Comparison of ENCODE assay signal across 26 cellular contexts in genomic region chr22:37281195-37281594, GRCh38. TPM values are rescaled to one million over a fixed set of nuclear protein-coding genes. Genes with fewer than 3 reads are reported as not detected.
DNase-seq lines count a peak whose midpoint lies in the region; ATAC-seq, FAIRE-seq and TF ChIP-seq lines count a peak whose summit lies in the region.
"Had no signal": no experiment of that assay in that cellular context is flagged by ENCODE, and none has a peak within 500 bp of the region (broad histone marks: within the 10 kb centered on the region; RNA-seq: fewer than 3 reads in every experiment).

No MANE protein-coding gene starts in this region.

- no peaks in the 10 kb centered on the region for H3K27me3 ChIP-seq in CD8-positive, alpha-beta T cell (ENCODE audit: insufficient read depth, low read length)
- no peaks in the 10 kb centered on the region for H3K27me3 ChIP-seq in GM12878 (replicated peaks in 1 of 2; ENCODE audit: control insufficient read depth in 2 of 2, insufficient read depth in 2 of 2, low read length in 1 of 2)
- H3K27me3 ChIP-seq: ovary, testis, uterus had no signal

- TF ChIP-seq POLR2A in GM12878 (IDR thresholded peaks at IDR 0.05; ENCODE audit: low read depth, low read length) = no peak

- CTCF ChIA-PET in activated CD8-positive, alpha-beta T cell treated with anti-CD3 and anti-CD28 coated beads, Interleukin-2, amount 10 ng/mL, durations not matched to agents 7 days and 5 days (lab: Charles Lee) = interaction anchor here (0.9 to 5.2 kb wide), 6 partner anchors 13 to 177 kb away, joined by 3 to 29 read pairs (median 8); no protein-coding TSS in a partner anchor
- CTCF ChIA-PET in activated CD8-positive, alpha-beta T cell treated with anti-CD3 and anti-CD28 coated beads for 36 hours (lab: Charles Lee) = interaction anchor here (0.7 to 6.2 kb wide), 9 partner anchors 9 to 311 kb away, joined by 3 to 39 read pairs (median 5); no protein-coding TSS in a partner anchor
- CTCF ChIA-PET in CD8-positive, alpha-beta T cell (lab: Charles Lee) = interaction anchor here (0.7 to 4.2 kb wide), 12 partner anchors 10 to 286 kb away, joined by 3 to 23 read pairs (median 4); no protein-coding TSS in a partner anchor
- CTCF ChIA-PET in GM12878 (lab: Yijun Ruan, JAX) = interaction anchor here (1.4 to 11.1 kb wide), 6 partner anchors 11 to 36 kb away, joined by 4 to 124 read pairs (median 8); no protein-coding TSS in a partner anchor

- H3K27ac Mint-ChIP-seq in activated CD8-positive, alpha-beta T cell treated with anti-CD3 and anti-CD28 coated beads, Interleukin-2, amount 10 ng/mL, durations not matched to agents 7 days and 5 days = peak overlapping the region; percentile 98
- no peak overlapping the region for H3K27ac Mint-ChIP-seq in activated CD8-positive, alpha-beta T cell treated with anti-CD3 and anti-CD28 coated beads for 36 hours
- H3K27ac Mint-ChIP-seq in CD8-positive, alpha-beta T cell = no peak overlapping the region
- H3K27ac Mint-ChIP-seq in natural killer cell treated with Interleukin-12 subunit alpha and Interleukin-12 subunit beta and Interleukin-15 and Interleukin-18, amount 100 ng/mL, for 72 hours = peak overlapping the region; percentile 98 to 99

- TF ChIP-seq EP300 in GM12878 (IDR thresholded peaks at IDR 0.05; ENCODE audit: borderline replicate concordance in 1 of 2, control insufficient read depth in 1 of 2, low read depth in 2 of 2, low read length in 2 of 2) = no peak

- peaks cover 36% of the 10 kb centered on the region for H3K36me3 Mint-ChIP-seq in activated CD8-positive, alpha-beta T cell treated with anti-CD3 and anti-CD28 coated beads, Interleukin-2, amount 10 ng/mL, durations not matched to agents 7 days and 5 days (ENCODE audit: low read depth)
- peaks cover 2% of the 10 kb centered on the region for H3K36me3 Mint-ChIP-seq in activated CD8-positive, alpha-beta T cell treated with anti-CD3 and anti-CD28 coated beads for 36 hours (ENCODE audit: low read depth)
- H3K36me3 Mint-ChIP-seq in CD8-positive, alpha-beta T cell = peaks cover 30% of the 10 kb centered on the region
- no peaks in the 10 kb centered on the region for H3K36me3 Mint-ChIP-seq in natural killer cell treated with Interleukin-12 subunit alpha and Interleukin-12 subunit beta and Interleukin-15 and Interleukin-18, amount 100 ng/mL, for 72 hours

- RAD21 ChIA-PET in GM12878 (lab: Charles Lee; ENCODE audit: unreplicated experiment) = interaction anchor here (2.5 to 3.6 kb wide), 4 partner anchors 9 to 39 kb away, joined by 9 to 14 read pairs (median 12); no protein-coding TSS in a partner anchor

- H3K4me1 ChIP-seq in CD8-positive, alpha-beta T cell (ENCODE audit: insufficient read depth, low read length) = peaks cover 34% of the 10 kb centered on the region
- H3K4me1 ChIP-seq in GM12878 (ENCODE audit: control insufficient read depth, insufficient read depth, low read length) = peaks cover 30% of the 10 kb centered on the region
- H3K4me1 ChIP-seq: testis had no signal

- H3K4me2 ChIP-seq in GM12878 (ENCODE audit: control insufficient read depth, insufficient read depth) = no peak overlapping the region
- H3K4me2 ChIP-seq: smooth muscle cell had no signal

- peaks cover 7% of the 10 kb centered on the region for H3K27me3 Mint-ChIP-seq in activated CD8-positive, alpha-beta T cell treated with anti-CD3 and anti-CD28 coated beads, Interleukin-2, amount 10 ng/mL, durations not matched to agents 7 days and 5 days (ENCODE audit: low read depth)
- H3K27me3 Mint-ChIP-seq in activated CD8-positive, alpha-beta T cell treated with anti-CD3 and anti-CD28 coated beads for 36 hours = no peaks in the 10 kb centered on the region
- H3K27me3 Mint-ChIP-seq in CD8-positive, alpha-beta T cell (ENCODE audit: low read depth) = no peaks in the 10 kb centered on the region
- no peaks in the 10 kb centered on the region for H3K27me3 Mint-ChIP-seq in natural killer cell treated with Interleukin-12 subunit alpha and Interleukin-12 subunit beta and Interleukin-15 and Interleukin-18, amount 100 ng/mL, for 72 hours

- POLR2A ChIA-PET in activated CD8-positive, alpha-beta T cell treated with anti-CD3 and anti-CD28 coated beads, Interleukin-2, amount 10 ng/mL, durations not matched to agents 7 days and 5 days (lab: Charles Lee) = interaction anchor here (1.0 to 2.9 kb wide), 5 partner anchors 10 to 38 kb away, joined by 3 to 14 read pairs (median 8); no protein-coding TSS in a partner anchor
- POLR2A ChIA-PET in activated CD8-positive, alpha-beta T cell treated with anti-CD3 and anti-CD28 coated beads for 36 hours (lab: Charles Lee) = interaction anchor here (1.0 to 1.7 kb wide), 4 partner anchors 12 to 33 kb away, joined by 3 to 7 read pairs (median 5); no protein-coding TSS in a partner anchor
- POLR2A ChIA-PET in CD8-positive, alpha-beta T cell (lab: Charles Lee) = interaction anchor here (0.8 to 2.9 kb wide), 4 partner anchors 14 to 62 kb away, joined by 3 to 14 read pairs (median 8); no protein-coding TSS in a partner anchor
- POLR2A ChIA-PET in GM12878 (lab: Charles Lee) = interaction anchor here (1.3 kb wide), 2 partner anchors 13 to 17 kb away, joined by 3 to 6 read pairs; no protein-coding TSS in a partner anchor

- peak; percentile 7 for FAIRE-seq in GM12878 (lab: Jason Lieb, UNC)

- DNase-seq in activated CD8-positive, alpha-beta T cell treated with anti-CD3 and anti-CD28 coated beads, Interleukin-2, amount 10 ng/mL, durations not matched to agents 7 days and 5 days = no peak
- no peak for DNase-seq in activated CD8-positive, alpha-beta T cell treated with anti-CD3 and anti-CD28 coated beads for 36 hours
- no peak for DNase-seq in CD8-positive, alpha-beta T cell
- DNase-seq in GM12878 (ENCODE audit: low read depth, low spot score) = no peak
- no peak for DNase-seq in natural killer cell treated with Interleukin-12 subunit alpha and Interleukin-12 subunit beta and Interleukin-15 and Interleukin-18, amount 100 ng/mL, for 72 hours (ENCODE audit: low spot score)
- DNase-seq in MV-4-11 (lab: John Stamatoyannopoulos, UW) = no peak
- DNase-seq: activated CD4-positive, alpha-beta memory T cell treated with anti-CD3 and anti-CD28 coated beads, Interleukin-2, amount 10 ng/mL, durations not matched to agents 7 days and 5 days; activated naive CD4-positive, alpha-beta T cell treated with anti-CD3 and anti-CD28 coated beads, Interleukin-2, amount 50 U/mL, for 16 hours; DMS 273 treated with DMSO at 0.1 percent for 48 hours; erythroblast; foreskin fibroblast; left colon; NCI-H1417; NCI-H2081 treated with DMSO at 0.1 percent for 48 hours; NCI-H774; ovary; retina; T1000; testis; uterus had no signal

- peaks cover 65% of the 10 kb centered on the region for H3K4me1 Mint-ChIP-seq in activated CD8-positive, alpha-beta T cell treated with anti-CD3 and anti-CD28 coated beads, Interleukin-2, amount 10 ng/mL, durations not matched to agents 7 days and 5 days (ENCODE audit: low read depth)
- peaks cover 54% of the 10 kb centered on the region for H3K4me1 Mint-ChIP-seq in activated CD8-positive, alpha-beta T cell treated with anti-CD3 and anti-CD28 coated beads for 36 hours (ENCODE audit: low read depth)
- H3K4me1 Mint-ChIP-seq in CD8-positive, alpha-beta T cell (ENCODE audit: low read depth) = peaks cover 49% of the 10 kb centered on the region
- peaks cover 73 to 75% of the 10 kb centered on the region in 2 donors for H3K4me1 Mint-ChIP-seq in natural killer cell treated with Interleukin-12 subunit alpha and Interleukin-12 subunit beta and Interleukin-15 and Interleukin-18, amount 100 ng/mL, for 72 hours (ENCODE audit: low read depth in 2 of 2)

- no peak overlapping the region for H3K9ac ChIP-seq in GM12878 (ENCODE audit: control insufficient read depth, insufficient read depth, low read length)

- WGBS in GM12878 (ENCODE audit: insufficient coverage, insufficient replicate concordance, low lambda C conversion rate, missing lambda C conversion rate) = 96% methylated on average over 6 of the region's 7 CpGs

- no peak overlapping the region for H2AFZ ChIP-seq in GM12878 (ENCODE audit: control insufficient read depth, low read depth, low read length)

- no peak for TF ChIP-seq CTCF in activated CD8-positive, alpha-beta T cell treated with anti-CD3 and anti-CD28 coated beads for 36 hours (IDR thresholded peaks at IDR 0.05)
- TF ChIP-seq CTCF in CD8-positive, alpha-beta T cell (IDR thresholded peaks at IDR 0.05) = no peak
- no peak for TF ChIP-seq CTCF in GM12878 (IDR thresholded peaks at IDR 0.05 in 2 of 3, conservative IDR thresholded peaks at IDR 0.05 in 1 of 3; ENCODE audit: control insufficient read depth in 2 of 3, extremely low read depth in 1 of 3, insufficient read depth in 1 of 3, low read depth in 3 of 3, low read length in 3 of 3)

- no peak overlapping the region for H3K27ac ChIP-seq in CD8-positive, alpha-beta T cell (ENCODE audit: low read depth, low read length)
- no peak overlapping the region for H3K27ac ChIP-seq in GM12878 (ENCODE audit: control insufficient read depth, insufficient read depth)
- H3K27ac ChIP-seq: ovary, SK-N-MC, testis, uterus had no signal

- TF ChIP-seq RAD21 in GM12878 (IDR thresholded peaks at IDR 0.05; ENCODE audit: insufficient read depth, low read depth, low read length) = no peak

- no peaks in the 10 kb centered on the region for H3K9me3 Mint-ChIP-seq in activated CD8-positive, alpha-beta T cell treated with anti-CD3 and anti-CD28 coated beads, Interleukin-2, amount 10 ng/mL, durations not matched to agents 7 days and 5 days (ENCODE audit: insufficient read depth)
- no peaks in the 10 kb centered on the region for H3K9me3 Mint-ChIP-seq in activated CD8-positive, alpha-beta T cell treated with anti-CD3 and anti-CD28 coated beads for 36 hours
- no peaks in the 10 kb centered on the region for H3K9me3 Mint-ChIP-seq in CD8-positive, alpha-beta T cell
- H3K9me3 Mint-ChIP-seq in natural killer cell treated with Interleukin-12 subunit alpha and Interleukin-12 subunit beta and Interleukin-15 and Interleukin-18, amount 100 ng/mL, for 72 hours = no peaks in the 10 kb centered on the region
- H3K9me3 Mint-ChIP-seq: activated CD4-positive, alpha-beta memory T cell treated with anti-CD3 and anti-CD28 coated beads, Interleukin-2, amount 10 ng/mL, durations not matched to agents 7 days and 5 days had no signal

- H3K36me3 ChIP-seq in CD8-positive, alpha-beta T cell (ENCODE audit: insufficient read depth, low read length) = peaks cover 5% of the 10 kb centered on the region
- no peaks in the 10 kb centered on the region for H3K36me3 ChIP-seq in GM12878 (ENCODE audit: control insufficient read depth in 2 of 2, insufficient read depth in 2 of 2, low read length in 1 of 2)
- H3K36me3 ChIP-seq: ovary, uterus had no signal

- ATAC-seq in activated CD8-positive, alpha-beta T cell treated with anti-CD3 and anti-CD28 coated beads, Interleukin-2, amount 10 ng/mL, durations not matched to agents 7 days and 5 days = no peak
- no peak for ATAC-seq in activated CD8-positive, alpha-beta T cell treated with anti-CD3 and anti-CD28 coated beads for 36 hours
- ATAC-seq in CD8-positive, alpha-beta T cell = no peak
- no peak for ATAC-seq in GM12878
- no peak for ATAC-seq in natural killer cell treated with Interleukin-12 subunit alpha and Interleukin-12 subunit beta and Interleukin-15 and Interleukin-18, amount 100 ng/mL, for 72 hours
- no peak for ATAC-seq in HG03442 (IDR thresholded peaks at IDR 0.05; ENCODE audit: unreplicated experiment)
- ATAC-seq in esophagus mucosa = no peak
- ATAC-seq: left colon had no signal

- intact Hi-C loops in activated CD8-positive, alpha-beta T cell treated with anti-CD3 and anti-CD28 coated beads for 36 hours (cut with micrococcal nuclease) = no loop called here
- intact Hi-C loops in CD8-positive, alpha-beta T cell (cut with DNase I, micrococcal nuclease) = no loop called here
- intact Hi-C loops in GM12878 (cut with micrococcal nuclease; ENCODE audit: unreplicated experiment) = no loop called here

- SMC1A ChIA-PET in GM12878 (lab: Charles Lee; ENCODE audit: uncharacterized antibody, unreplicated experiment) = interaction anchor here (0.8 to 4.5 kb wide), 6 partner anchors 10 to 35 kb away, joined by 3 to 24 read pairs (median 11); no protein-coding TSS in a partner anchor

- no peaks in the 10 kb centered on the region for H4K20me1 ChIP-seq in GM12878 (ENCODE audit: control insufficient read depth, insufficient read depth)

- H3K9me3 ChIP-seq in CD8-positive, alpha-beta T cell (ENCODE audit: low read length) = no peaks in the 10 kb centered on the region
- no peaks in the 10 kb centered on the region for H3K9me3 ChIP-seq in GM12878 (replicated peaks; ENCODE audit: control insufficient read depth, insufficient read depth, low read length)
- H3K9me3 ChIP-seq: ovary, testis, uterus had no signal

- peaks cover 18% of the 10 kb centered on the region for H3K79me2 ChIP-seq in GM12878 (ENCODE audit: control insufficient read depth, insufficient read depth, low read length)

- no peak overlapping the region for H3K4me3 Mint-ChIP-seq in activated CD8-positive, alpha-beta T cell treated with anti-CD3 and anti-CD28 coated beads, Interleukin-2, amount 10 ng/mL, durations not matched to agents 7 days and 5 days
- H3K4me3 Mint-ChIP-seq in activated CD8-positive, alpha-beta T cell treated with anti-CD3 and anti-CD28 coated beads for 36 hours = no peak overlapping the region
- H3K4me3 Mint-ChIP-seq in CD8-positive, alpha-beta T cell = peak overlapping the region; percentile 29
- H3K4me3 Mint-ChIP-seq in natural killer cell treated with Interleukin-12 subunit alpha and Interleukin-12 subunit beta and Interleukin-15 and Interleukin-18, amount 100 ng/mL, for 72 hours = no peak overlapping the region

- no peak overlapping the region for H3K4me3 ChIP-seq in CD8-positive, alpha-beta T cell (ENCODE audit: low read depth, low read length)
- H3K4me3 ChIP-seq in GM12878 = no peak overlapping the region
- H3K4me3 ChIP-seq: ovary, SK-N-MC, smooth muscle cell, testis, uterus had no signal

- no TSS peak for BruUV-seq in GM12878 (replicated peaks; lab: Mats Ljungman, UMichigan)

- in situ Hi-C loops in GM12878 (cut with MboI) = no loop called here

RNA-seq across cellular contexts. Expression of gene CYTH4, which starts 1.1 kb away (rescaled TPM):
- 100 to 1,000 TPM; 107 to 114 TPM for total RNA-seq in activated CD8-positive, alpha-beta T cell treated with anti-CD3 and anti-CD28 coated beads, Interleukin-2, amount 10 ng/mL, durations not matched to agents 7 days and 5 days
- 10 to 100 TPM; 33.2 to 33.4 TPM for total RNA-seq in activated CD8-positive, alpha-beta T cell treated with anti-CD3 and anti-CD28 coated beads for 36 hours
- 100 to 1,000 TPM; 129 to 143 TPM for total RNA-seq in CD8-positive, alpha-beta T cell
- total RNA-seq in GM12878 (2013; cell fraction: nucleolus; rRNA removed) = 94.2 and 114 TPM in 2 replicates
- total RNA-seq in GM12878 (2014; rRNA removed) (23.2 TPM in 2 replicates), GM12878 (2014; rRNA removed; fragmentation: Illumina TruSeq; extraction: Trizol) (17.2 and 18.3 TPM in 2 replicates), GM12878 (2021) (25.8 and 26.0 TPM in 2 replicates), esophagus mucosa (1.6 TPM)
- 7.0 TPM for polyA plus RNA-seq in GM12878 (2011; ENCODE audit: low read depth)
- polyA plus RNA-seq in GM12878 (2011; rRNA removed) (19.4 and 24.1 TPM in 2 replicates), GM12878 (2014; fragmentation: Illumina TruSeq; extraction: Trizol) (9.1 and 16.6 TPM in 2 replicates), GM12878 (2014; fragmentation: Nextera tagmentation; extraction: Ambion mirVana) (1 to 10 TPM; 1.5 to 1.8 TPM), GM12878 (2014; rRNA removed) (23.6 and 27.3 TPM in 2 replicates), GM12878 (2016; fragmentation: Nextera tagmentation; extraction: Ambion mirVana) (10 to 100 TPM; 12.4 TPM)
- 22.7 and 30.1 TPM in 2 replicates for polyA plus RNA-seq in GM12878 (2011; cell fraction: cytosol; rRNA removed)
- polyA plus RNA-seq in GM12878 (2011; cell fraction: nucleus; rRNA removed) = 148 and 167 TPM in 2 replicates
- polyA plus RNA-seq in GM12878 (2012) = 15.7 and 21.2 TPM in 2 replicates
- 14.9 and 23.6 TPM in 2 replicates for polyA minus RNA-seq in GM12878 (2011; rRNA and poly(A)+ RNA removed)
- polyA minus RNA-seq in GM12878 (2011; cell fraction: cytosol; rRNA and poly(A)+ RNA removed) = 5.5 and 6.7 TPM in 2 replicates
- 23.1 and 31.4 TPM in 2 replicates for polyA minus RNA-seq in GM12878 (2011; cell fraction: nucleus; rRNA and poly(A)+ RNA removed)
- total RNA-seq in natural killer cell treated with Interleukin-12 subunit alpha and Interleukin-12 subunit beta and Interleukin-15 and Interleukin-18, amount 100 ng/mL, for 72 hours = 10 to 100 TPM; 36.0 to 41.1 TPM
- total RNA-seq: A673, smooth muscle cell had no signal
- polyA plus RNA-seq: BJ, smooth muscle cell had no signal

RNA-seq across cellular contexts. Expression of gene RAC2, which starts 37.1 kb away (rescaled TPM):
- 1,000 to 10,000 TPM; 1,167 to 1,252 TPM for total RNA-seq in activated CD8-positive, alpha-beta T cell treated with anti-CD3 and anti-CD28 coated beads, Interleukin-2, amount 10 ng/mL, durations not matched to agents 7 days and 5 days
- total RNA-seq in activated CD8-positive, alpha-beta T cell treated with anti-CD3 and anti-CD28 coated beads for 36 hours = 100 to 1,000 TPM; 699 to 717 TPM
- 100 to 1,000 TPM; 152 to 159 TPM for total RNA-seq in CD8-positive, alpha-beta T cell
- 143 and 150 TPM in 2 replicates for total RNA-seq in GM12878 (2013; cell fraction: nucleolus; rRNA removed)
- total RNA-seq in GM12878 (2014; rRNA removed) (251 and 282 TPM in 2 replicates), GM12878 (2014; rRNA removed; fragmentation: Illumina TruSeq; extraction: Trizol) (135 and 149 TPM in 2 replicates), GM12878 (2021) (382 and 386 TPM in 2 replicates), esophagus mucosa (19.0 TPM)
- polyA plus RNA-seq in GM12878 (2011; ENCODE audit: low read depth) = 314 TPM
- polyA plus RNA-seq in GM12878 (2011; rRNA removed) (84.4 and 296 TPM in 2 replicates), GM12878 (2014; fragmentation: Illumina TruSeq; extraction: Trizol) (166 and 339 TPM in 2 replicates), GM12878 (2014; fragmentation: Nextera tagmentation; extraction: Ambion mirVana) (100 to 1,000 TPM; 102 to 108 TPM), GM12878 (2014; rRNA removed) (313 and 369 TPM in 2 replicates), GM12878 (2016; fragmentation: Nextera tagmentation; extraction: Ambion mirVana) (100 to 1,000 TPM; 320 to 330 TPM)
- 317 and 416 TPM in 2 replicates for polyA plus RNA-seq in GM12878 (2011; cell fraction: cytosol; rRNA removed)
- 561 and 566 TPM in 2 replicates for polyA plus RNA-seq in GM12878 (2011; cell fraction: nucleus; rRNA removed)
- 512 and 607 TPM in 2 replicates for polyA plus RNA-seq in GM12878 (2012)
- polyA minus RNA-seq in GM12878 (2011; rRNA and poly(A)+ RNA removed) = 200 and 233 TPM in 2 replicates
- 155 and 158 TPM in 2 replicates for polyA minus RNA-seq in GM12878 (2011; cell fraction: cytosol; rRNA and poly(A)+ RNA removed)
- 185 and 303 TPM in 2 replicates for polyA minus RNA-seq in GM12878 (2011; cell fraction: nucleus; rRNA and poly(A)+ RNA removed)
- 1,000 to 10,000 TPM in 1 of 2 donors, 100 to 1,000 TPM in 1; 666 to 1,078 TPM for total RNA-seq in natural killer cell treated with Interleukin-12 subunit alpha and Interleukin-12 subunit beta and Interleukin-15 and Interleukin-18, amount 100 ng/mL, for 72 hours

Comparison
In these comparisons a context has a peak if more than half of its experiments do, and no peak if none do; other contexts are left out.
1. H3K27ac Mint-ChIP-seq: peak in activated CD8-positive, alpha-beta T cell treated with anti-CD3 and anti-CD28 coated beads, Interleukin-2, amount 10 ng/mL, durations not matched to agents 7 days and 5 days (single experiment) and natural killer cell treated with Interleukin-12 subunit alpha and Interleukin-12 subunit beta and Interleukin-15 and Interleukin-18, amount 100 ng/mL, for 72 hours (2 of 2); none in activated CD8-positive, alpha-beta T cell treated with anti-CD3 and anti-CD28 coated beads for 36 hours (single experiment) and CD8-positive, alpha-beta T cell (single experiment).